11 cellular contexts compared by ENCODE assay signal in the genomic region with DNA sequence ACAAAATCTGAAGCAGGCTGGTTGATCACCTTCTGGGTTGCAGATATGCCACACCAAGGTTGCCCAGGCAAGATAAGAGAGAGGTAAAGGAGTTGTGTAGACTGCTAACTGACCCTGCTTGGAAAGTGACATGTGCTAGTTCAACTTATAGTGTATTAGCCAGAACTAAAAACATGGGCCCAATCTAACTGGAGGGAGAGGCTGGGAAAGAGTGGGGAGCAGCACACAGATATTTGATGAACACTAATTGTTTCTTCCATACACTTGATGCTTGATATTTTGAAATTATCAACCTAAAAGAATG. TPM values are rescaled to one million over a fixed set of nuclear protein-coding genes. Genes with fewer than 3 reads are reported as not detected.
"Had no signal": no experiment of that assay in that cellular context is flagged by ENCODE, and none has a peak within 500 bp of the region (broad histone marks: within the 10 kb centered on the region; RNA-seq: fewer than 3 reads in every experiment).

No MANE protein-coding gene starts in this region.

- H3K27ac ChIP-seq: GM23248, HL-60 had no signal

- H3K27ac Mint-ChIP-seq: HFFc6 had no signal

- H3K9me3 Mint-ChIP-seq: HFFc6 had no signal

- ATAC-seq: HCT116, K562 had no signal

- DNase-seq: GM23248, GOT3, H7, HFFc6, IMR-90 had no signal

- H3K4me3 ChIP-seq: GM23248, HAP-1, K562 had no signal

- H3K36me3 ChIP-seq: HAP-1 had no signal

- H3K4me3 Mint-ChIP-seq: HFFc6 had no signal

RNA-seq across cellular contexts. Expression of gene ADGRG7, which starts 55.1 kb away (rescaled TPM):
- total RNA-seq: GM23248, H4, H7, HFFc6, HT1080, IMR-90, K562 had no signal
